In genomic region chr1:3511306-3511705, GRCh38 we compare ENCODE assay signal across 24 cellular contexts. TPM values are rescaled to one million over a fixed set of nuclear protein-coding genes. Genes with fewer than 3 reads are reported as not detected.
DNase-seq lines count a peak whose midpoint lies in the region; ATAC-seq and TF ChIP-seq lines count a peak whose summit lies in the region.
"Had no signal": no experiment of that assay in that cellular context is flagged by ENCODE, and none has a peak within 500 bp of the region (broad histone marks: within the 10 kb centered on the region; RNA-seq: fewer than 3 reads in every experiment).

No MANE protein-coding gene starts in this region.

- no peak for TF ChIP-seq POLR2A in heart left ventricle (IDR thresholded peaks at IDR 0.05)

- no peak for DNase-seq in caudate nucleus (lab: John Stamatoyannopoulos, UW)
- no peak for DNase-seq in left ventricle myocardium inferior
- no peak for DNase-seq in progenitor cell of endocrine pancreas (ENCODE audit: low spot score, unreplicated experiment)
- DNase-seq in heart left ventricle, result no peak
- DNase-seq: 8988T; ACHN; BE2C; C1 segment of cervical spinal cord; CD4-positive, alpha-beta memory T cell; CD4-positive, CD25-positive, alpha-beta regulatory T cell; CD8-positive, alpha-beta memory T cell; COR-L47; DMS 273 treated with DMSO at 0.1 percent for 48 hours; DMS153; DMS53; DMS79; DND-41; EL; GDM1 had no signal

- no peaks in the 10 kb centered on the region for H3K9me3 Mint-ChIP-seq in progenitor cell of endocrine pancreas (ENCODE audit: low read depth)
- H3K9me3 Mint-ChIP-seq: CD4-positive, CD25-positive, alpha-beta regulatory T cell; CD8-positive, alpha-beta memory T cell had no signal

- TF ChIP-seq CTCF in left ventricle myocardium inferior (IDR thresholded peaks at IDR 0.05; ENCODE audit: borderline replicate concordance) (no peak), progenitor cell of endocrine pancreas (IDR thresholded peaks at IDR 0.05; ENCODE audit: unreplicated experiment) (no peak), heart left ventricle (IDR thresholded peaks at IDR 0.05) (no peak)

- H3K9ac ChIP-seq in BLaER1, result no peak overlapping the region
- no peak overlapping the region for H3K9ac ChIP-seq in BLaER1 treated with 17β-estradiol and CSF1 and Interleukin-3, amounts not matched to agents 10 nM and 100 nM

- peaks cover 80% of the 10 kb centered on the region for H4K20me1 ChIP-seq in BLaER1
- peaks cover 14 to 88% (median 75%) of the 10 kb centered on the region in 11 experiments; a peak in 20 of 22 replicates for H4K20me1 ChIP-seq in BLaER1 treated with 17β-estradiol and CSF1 and Interleukin-3, amounts not matched to agents 10 nM and 100 nM

- H3K36me3 ChIP-seq in BLaER1, result peaks cover 44% of the 10 kb centered on the region
- H3K36me3 ChIP-seq in BLaER1 treated with 17β-estradiol and CSF1 and Interleukin-3, amounts not matched to agents 10 nM and 100 nM, result peaks cover 0 to 57% (median 12%) of the 10 kb centered on the region in 11 experiments; a peak in 14 of 22 replicates
- no peaks in the 10 kb centered on the region for H3K36me3 ChIP-seq in left ventricle myocardium inferior
- H3K36me3 ChIP-seq in heart left ventricle, result no peaks in the 10 kb centered on the region
- H3K36me3 ChIP-seq: BE2C had no signal

- no peak overlapping the region for H3K4me3 ChIP-seq in BLaER1
- H3K4me3 ChIP-seq in BLaER1 treated with 17β-estradiol and CSF1 and Interleukin-3, amounts not matched to agents 10 nM and 100 nM, result no peak overlapping the region
- no peak overlapping the region for H3K4me3 ChIP-seq in left ventricle myocardium inferior
- no peak overlapping the region for H3K4me3 ChIP-seq in heart left ventricle
- H3K4me3 ChIP-seq: GM12878 had no signal

- H3K4me3 Mint-ChIP-seq in progenitor cell of endocrine pancreas (ENCODE audit: low read depth), result no peak overlapping the region
- H3K4me3 Mint-ChIP-seq: CD14-positive monocyte; CD4-positive, alpha-beta memory T cell; CD4-positive, CD25-positive, alpha-beta regulatory T cell; CD8-positive, alpha-beta memory T cell had no signal

- no peak overlapping the region for H3K27ac ChIP-seq in BLaER1
- no peak overlapping the region for H3K27ac ChIP-seq in BLaER1 treated with 17β-estradiol and CSF1 and Interleukin-3, amounts not matched to agents 10 nM and 100 nM
- H3K27ac ChIP-seq in caudate nucleus (ENCODE audit: low read depth, low read length), result peak overlapping the region; percentile 77
- no peak overlapping the region for H3K27ac ChIP-seq in left ventricle myocardium inferior (replicated peaks)
- no peak overlapping the region for H3K27ac ChIP-seq in heart left ventricle

- ATAC-seq in heart left ventricle, result no peak
- ATAC-seq: GM12878 had no signal

- no peaks in the 10 kb centered on the region for H3K36me3 Mint-ChIP-seq in progenitor cell of endocrine pancreas (ENCODE audit: insufficient read depth)

- no peaks in the 10 kb centered on the region for H3K9me3 ChIP-seq in BLaER1
- H3K9me3 ChIP-seq in BLaER1 treated with 17β-estradiol and CSF1 and Interleukin-3, amounts not matched to agents 10 nM and 100 nM (replicated peaks in 1 of 11), result peaks cover 0 to 8% (median 4%) of the 10 kb centered on the region in 11 experiments; a peak in 6 of 22 replicates
- H3K9me3 ChIP-seq in left ventricle myocardium inferior (replicated peaks), result no peaks in the 10 kb centered on the region
- no peaks in the 10 kb centered on the region for H3K9me3 ChIP-seq in heart left ventricle
- H3K9me3 ChIP-seq: BE2C had no signal

- intact Hi-C loops in left ventricle myocardium inferior (cut with micrococcal nuclease), result no loop called here
- intact Hi-C loops in heart left ventricle (cut with DNase I), result no loop called here

- 89 to 98% (median 93%) methylated on average over 10 to 16 of the region's 16 CpGs for WGBS in heart left ventricle, 4 donors

- no peaks in the 10 kb centered on the region for H3K27me3 ChIP-seq in BLaER1
- no peaks in the 10 kb centered on the region for H3K27me3 ChIP-seq in BLaER1 treated with 17β-estradiol and CSF1 and Interleukin-3, amounts not matched to agents 10 nM and 100 nM
- H3K27me3 ChIP-seq in left ventricle myocardium inferior (ENCODE audit: low read depth), result no peaks in the 10 kb centered on the region
- H3K27me3 ChIP-seq in heart left ventricle, result no peaks in the 10 kb centered on the region
- H3K27me3 ChIP-seq: BE2C had no signal

- H3K27me3 Mint-ChIP-seq in progenitor cell of endocrine pancreas, result no peaks in the 10 kb centered on the region
- H3K27me3 Mint-ChIP-seq: CD4-positive, alpha-beta memory T cell; CD4-positive, CD25-positive, alpha-beta regulatory T cell; CD8-positive, alpha-beta memory T cell had no signal

- H3K4me1 ChIP-seq in BLaER1, result peaks cover 67% of the 10 kb centered on the region
- H3K4me1 ChIP-seq in BLaER1 treated with 17β-estradiol and CSF1 and Interleukin-3, amounts not matched to agents 10 nM and 100 nM, result peaks cover 8 to 68% (median 49%) of the 10 kb centered on the region in 10 experiments
- no peaks in the 10 kb centered on the region for H3K4me1 ChIP-seq in left ventricle myocardium inferior
- no peaks in the 10 kb centered on the region for H3K4me1 ChIP-seq in heart left ventricle
- H3K4me1 ChIP-seq: BE2C had no signal

- no peak overlapping the region for H3K27ac Mint-ChIP-seq in progenitor cell of endocrine pancreas
- H3K27ac Mint-ChIP-seq: CD14-positive monocyte; CD4-positive, CD25-positive, alpha-beta regulatory T cell; CD8-positive, alpha-beta memory T cell had no signal

- no peaks in the 10 kb centered on the region for H3K4me1 Mint-ChIP-seq in progenitor cell of endocrine pancreas (ENCODE audit: low read depth)
- H3K4me1 Mint-ChIP-seq: CD14-positive monocyte; CD8-positive, alpha-beta memory T cell had no signal

- peak overlapping the region; percentile 41; the same call in 1 of the 2 replicates for H3K4me2 ChIP-seq in BLaER1
- H3K4me2 ChIP-seq in BLaER1 treated with 17β-estradiol and CSF1 and Interleukin-3, amounts not matched to agents 10 nM and 100 nM, result peak overlapping the region in 6 of 11 experiments; percentile 22 to 37 (median 30); a peak in 6 of 22 replicates

RNA-seq across cellular contexts. Expression of gene ARHGEF16, which starts 56.8 kb away (rescaled TPM):
- 0.52 TPM for total RNA-seq in left ventricle myocardium inferior
- 60.5 and 63.6 TPM in 2 replicates for total RNA-seq in progenitor cell of endocrine pancreas
- total RNA-seq in heart left ventricle, result 1 to 10 TPM in 2 of 9 donors, under 1 TPM in 7; 0.31 to 1.4 (median 0.51) TPM
- under 1 TPM; 0.43 to 0.76 TPM for polyA plus RNA-seq in heart left ventricle
- total RNA-seq: CD4-positive, CD25-positive, alpha-beta regulatory T cell; CD8-positive, alpha-beta memory T cell; GM12878 had no signal
- polyA plus RNA-seq: AG04450; CD14-positive monocyte; CD4-positive, CD25-positive, alpha-beta regulatory T cell; GM12878 had no signal

Comparison
In these comparisons a context has a peak if more than half of its experiments do, and no peak if none do; other contexts are left out.
1. RNA of gene ARHGEF16, which starts 56.8 kb away (total RNA-seq): 60.5 to 63.6 TPM in progenitor cell of endocrine pancreas; 0.52 TPM in left ventricle myocardium inferior (single experiment) and 0.31 to 1.4 TPM in heart left ventricle; every median in the first group is over 10 times any median in the second.